7 cellular contexts compared by ENCODE assay signal in the genomic region with DNA sequence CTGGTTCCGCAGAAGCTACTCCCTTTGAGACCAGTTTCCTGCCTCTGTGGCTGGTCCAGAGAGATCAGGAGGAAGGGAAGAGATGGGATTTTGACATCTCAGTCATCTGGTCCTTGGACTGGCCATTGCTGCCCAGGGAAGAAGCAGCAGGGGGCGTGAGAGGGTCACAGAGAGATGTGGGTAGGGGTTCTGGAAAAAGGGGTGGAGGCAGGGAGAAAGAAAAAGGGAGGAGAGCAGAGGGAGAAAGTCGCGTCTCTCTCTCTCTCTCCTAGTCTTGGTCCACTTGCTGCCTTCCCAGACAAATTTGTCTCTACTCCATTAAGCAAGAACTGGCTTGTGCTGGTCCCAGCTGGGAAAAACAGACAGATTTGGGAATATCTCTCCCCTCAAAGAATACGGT.
DNase-seq lines count a peak whose midpoint lies in the region; ATAC-seq and TF ChIP-seq lines count a peak whose summit lies in the region.

No MANE protein-coding gene starts in this region.

- no peaks in the 10 kb centered on the region for H3K36me3 Mint-ChIP-seq in nephron (ENCODE audit: low read depth)

- peaks cover 4% of the 10 kb centered on the region for H3K27me3 Mint-ChIP-seq in nephron (ENCODE audit: low read depth)

- no peaks in the 10 kb centered on the region for H3K9me3 Mint-ChIP-seq in nephron

- H3K4me1 Mint-ChIP-seq in nephron: no peaks in the 10 kb centered on the region

- no peak for DNase-seq in GM10266 (ENCODE audit: extremely low spot score)
- peak; percentile 26 for DNase-seq in NCI-H1105 (lab: John Stamatoyannopoulos, UW)
- DNase-seq in cerebellar cortex (ENCODE audit: low spot score): peak; percentile 68
- no peak for DNase-seq in NK-92 (lab: John Stamatoyannopoulos, UW; ENCODE audit: unreplicated experiment)

- H3K27ac Mint-ChIP-seq in nephron: peak overlapping the region; percentile 43 to 58 (median 57)

- peak; percentile 57 for TF ChIP-seq CTCF in GM10266 (IDR thresholded peaks at IDR 0.05; ENCODE audit: control insufficient read depth, insufficient read depth, low read depth, missing control alignments)
- peak; percentile 52 to 68 (median 66) for TF ChIP-seq CTCF in nephron (IDR thresholded peaks at IDR 0.05; ENCODE audit: unreplicated experiment in 3 of 3)

- H3K4me3 Mint-ChIP-seq in nephron: no peak overlapping the region

- ATAC-seq in GM21825 (IDR thresholded peaks at IDR 0.05; ENCODE audit: unreplicated experiment) (no peak), HG03432 (IDR thresholded peaks at IDR 0.05; ENCODE audit: unreplicated experiment) (no peak)

Comparison
In these comparisons a context has a peak if more than half of its experiments do, and no peak if none do; other contexts are left out.
1. DNase-seq: peak in NCI-H1105 (single experiment) and cerebellar cortex (single experiment); none in GM10266 (single experiment) and NK-92 (single experiment).